Comparison of ENCODE assay signal across 12 cellular contexts in the genomic region with DNA sequence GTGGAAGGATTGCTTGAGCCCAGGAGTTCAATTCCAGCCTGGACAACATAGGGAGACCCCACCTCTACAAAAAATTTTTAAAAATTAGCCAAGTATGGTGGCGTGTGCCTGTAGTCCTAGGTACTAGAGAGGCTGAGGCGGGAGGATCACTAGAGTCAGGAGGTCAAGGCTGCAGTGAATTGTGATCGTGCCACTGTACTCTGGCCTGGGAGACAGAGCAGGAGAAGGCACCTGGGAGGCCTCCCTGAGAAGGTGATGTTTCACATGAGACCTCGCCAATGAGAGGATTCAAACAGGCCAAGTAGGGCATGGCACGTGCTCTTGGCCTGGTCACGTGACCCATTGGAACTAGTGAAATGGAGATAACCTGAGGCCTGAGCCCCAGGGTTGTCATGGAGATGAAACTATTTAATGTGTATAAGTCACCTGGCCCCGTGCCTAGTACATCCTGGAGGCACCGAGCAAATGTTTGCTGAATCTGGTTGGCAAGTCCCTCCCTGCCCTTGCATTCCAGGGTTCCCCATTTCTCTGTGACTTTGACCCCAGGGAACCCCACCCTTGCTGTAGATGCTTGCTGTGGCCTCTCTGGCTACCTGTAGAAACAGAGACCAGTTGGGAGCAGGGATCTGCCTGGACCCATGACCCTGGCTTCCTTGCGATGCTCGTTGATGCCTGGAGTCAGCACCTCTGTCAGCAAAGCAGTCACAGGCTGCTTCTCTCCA. TPM values are rescaled to one million over a fixed set of nuclear protein-coding genes. Genes with fewer than 3 reads are reported as not detected.
DNase-seq lines count a peak whose midpoint lies in the region; ATAC-seq and TF ChIP-seq lines count a peak whose summit lies in the region.
"Had no signal": no experiment of that assay in that cellular context is flagged by ENCODE, and none has a peak within 500 bp of the region (broad histone marks: within the 10 kb centered on the region; RNA-seq: fewer than 3 reads in every experiment).

No MANE protein-coding gene starts in this region.

- H3K9me3 ChIP-seq in Peyer's patch, result no peaks in the 10 kb centered on the region
- no peaks in the 10 kb centered on the region for H3K9me3 ChIP-seq in gastrocnemius medialis
- H3K9me3 ChIP-seq in prostate gland, result no peaks in the 10 kb centered on the region
- no peaks in the 10 kb centered on the region for H3K9me3 ChIP-seq in testis
- H3K9me3 ChIP-seq: thoracic aorta had no signal

- H3K27ac ChIP-seq in Peyer's patch (peak overlapping the region in 3 of 4 donors; percentile 14 to 83 (median 55)), gastrocnemius medialis (peak overlapping the region; percentile 81 to 87 (median 84)), prostate gland (no peak overlapping the region), testis (no peak overlapping the region)
- H3K27ac ChIP-seq: thoracic aorta had no signal

- TF ChIP-seq POLR2A in Peyer's patch (IDR thresholded peaks at IDR 0.05) (peak in 1 of 2 donors; percentile 36), gastrocnemius medialis (IDR thresholded peaks at IDR 0.05) (no peak), prostate gland (IDR thresholded peaks at IDR 0.05) (no peak), testis (IDR thresholded peaks at IDR 0.05) (no peak)

- H3K27me3 Mint-ChIP-seq in activated T-cell treated with anti-CD3 and anti-CD28 coated beads, Interleukin-2, amount 50 U/mL, for 4 hours (ENCODE audit: low read depth), result no peaks in the 10 kb centered on the region

- intact Hi-C loops in gastrocnemius medialis (cut with DNase I; ENCODE audit: low total_unique reads) (loop anchor here (2.0 kb wide), 2 partner anchors 14 to 26 kb away; a partner anchor contains a TSS), prostate gland (cut with DNase I) (no loop called here), testis (cut with DNase I; ENCODE audit: low total_unique reads) (no loop called here)

- WGBS in prostate gland, result 73% methylated on average over 10 of the region's 10 CpGs
- WGBS in testis, 2 donors, result 86% methylated on average over 10 of the region's 10 CpGs

- H3K4me3 ChIP-seq in Peyer's patch, result no peak overlapping the region
- H3K4me3 ChIP-seq in gastrocnemius medialis, result no peak overlapping the region
- no peak overlapping the region for H3K4me3 ChIP-seq in prostate gland
- no peak overlapping the region for H3K4me3 ChIP-seq in testis
- H3K4me3 ChIP-seq: thoracic aorta had no signal

- H3K36me3 Mint-ChIP-seq in activated T-cell treated with anti-CD3 and anti-CD28 coated beads, Interleukin-2, amount 50 U/mL, for 4 hours (ENCODE audit: insufficient read depth), result no peaks in the 10 kb centered on the region
- H3K36me3 Mint-ChIP-seq: activated naive CD8-positive, alpha-beta T cell treated with anti-CD3 and anti-CD28 coated beads, Interleukin-2, amount 10 ng/mL, durations not matched to agents 7 days and 5 days had no signal

- H3K4me1 ChIP-seq in Peyer's patch (peaks cover 0 to 35% (median 13%) of the 10 kb centered on the region in 4 donors), gastrocnemius medialis (peaks cover 66 to 71% of the 10 kb centered on the region in 2 donors), prostate gland (replicated peaks) (no peaks in the 10 kb centered on the region), testis (peaks cover 16% of the 10 kb centered on the region)

- in situ Hi-C loops in gastrocnemius medialis (cut with MboI; ENCODE audit: low sequenced_read_pairs in 4 of 4), result no loop called here

- H3K36me3 ChIP-seq in Peyer's patch, result no peaks in the 10 kb centered on the region
- H3K36me3 ChIP-seq in gastrocnemius medialis, result no peaks in the 10 kb centered on the region
- no peaks in the 10 kb centered on the region for H3K36me3 ChIP-seq in prostate gland
- H3K36me3 ChIP-seq in testis (ENCODE audit: low read depth, missing control alignments), result no peaks in the 10 kb centered on the region
- H3K36me3 ChIP-seq: thoracic aorta had no signal

- DNase-seq in NCI-H146 (lab: John Stamatoyannopoulos, UW), result peak; percentile 10
- DNase-seq in NCI-H146 treated with DMSO at 0.1 percent for 48 hours (lab: John Stamatoyannopoulos, UW; ENCODE audit: unreplicated experiment), result no peak
- DNase-seq in Peyer's patch, result peak in 2 of 3 donors; percentile 90 to 95
- DNase-seq in fibroblast of gingiva (ENCODE audit: low read depth), result peak; percentile 32
- DNase-seq in gastrocnemius medialis, result no peak
- DNase-seq in prostate gland (ENCODE audit: low spot score), result no peak
- DNase-seq in testis, result no peak
- no peak for DNase-seq in activated T-cell treated with anti-CD3 and anti-CD28 coated beads, Interleukin-2, amount 50 U/mL, for 4 hours
- DNase-seq: activated naive CD8-positive, alpha-beta T cell treated with anti-CD3 and anti-CD28 coated beads, Interleukin-2, amount 10 ng/mL, durations not matched to agents 7 days and 5 days; EL; right cardiac atrium had no signal

- no peak overlapping the region for H3K4me3 Mint-ChIP-seq in activated T-cell treated with anti-CD3 and anti-CD28 coated beads, Interleukin-2, amount 50 U/mL, for 4 hours
- H3K4me3 Mint-ChIP-seq: activated naive CD8-positive, alpha-beta T cell treated with anti-CD3 and anti-CD28 coated beads, Interleukin-2, amount 10 ng/mL, durations not matched to agents 7 days and 5 days had no signal

- no peak for TF ChIP-seq CTCF in Peyer's patch (IDR thresholded peaks at IDR 0.05)
- TF ChIP-seq CTCF in gastrocnemius medialis (IDR thresholded peaks at IDR 0.05 in 4 of 5, conservative IDR thresholded peaks at IDR 0.05 in 1 of 5), result no peak
- TF ChIP-seq CTCF in prostate gland (IDR thresholded peaks at IDR 0.05), result no peak
- TF ChIP-seq CTCF in testis (IDR thresholded peaks at IDR 0.05), result no peak

- no peak for ATAC-seq in gastrocnemius medialis
- no peak for ATAC-seq in activated T-cell treated with anti-CD3 and anti-CD28 coated beads, Interleukin-2, amount 50 U/mL, for 4 hours
- ATAC-seq: right cardiac atrium had no signal

- H3K9me3 Mint-ChIP-seq in activated T-cell treated with anti-CD3 and anti-CD28 coated beads, Interleukin-2, amount 50 U/mL, for 4 hours, result no peaks in the 10 kb centered on the region
- H3K9me3 Mint-ChIP-seq: activated naive CD8-positive, alpha-beta T cell treated with anti-CD3 and anti-CD28 coated beads, Interleukin-2, amount 10 ng/mL, durations not matched to agents 7 days and 5 days had no signal

- H3K4me1 Mint-ChIP-seq in activated T-cell treated with anti-CD3 and anti-CD28 coated beads, Interleukin-2, amount 50 U/mL, for 4 hours (ENCODE audit: low read depth), result no peaks in the 10 kb centered on the region
- H3K4me1 Mint-ChIP-seq: activated naive CD8-positive, alpha-beta T cell treated with anti-CD3 and anti-CD28 coated beads, Interleukin-2, amount 10 ng/mL, durations not matched to agents 7 days and 5 days had no signal

- H3K27me3 ChIP-seq in Peyer's patch (no peaks in the 10 kb centered on the region), gastrocnemius medialis (no peaks in the 10 kb centered on the region), prostate gland (replicated peaks; ENCODE audit: insufficient read depth) (no peaks in the 10 kb centered on the region), testis (no peaks in the 10 kb centered on the region)

RNA-seq across cellular contexts. Expression of a gene that starts 26.1 kb away (rescaled TPM):
- total RNA-seq in Peyer's patch (10 to 100 TPM; 51.0 to 75.9 (median 67.6) TPM), gastrocnemius medialis (10 to 100 TPM; 42.0 to 85.4 (median 70.7) TPM), prostate gland (10 to 100 TPM; 29.6 to 32.2 TPM), testis (10 to 100 TPM; 31.3 to 33.7 TPM)
- 4.6 TPM for polyA plus RNA-seq in testis (ENCODE audit: insufficient read depth, low read depth, low replicate concordance)
- total RNA-seq in activated T-cell treated with anti-CD3 and anti-CD28 coated beads, Interleukin-2, amount 50 U/mL, for 4 hours, result 10 to 100 TPM; 16.8 to 24.3 (median 18.3) TPM

Comparison
In these comparisons a context has a peak if more than half of its experiments do, and no peak if none do; other contexts are left out.
1. DNase-seq: peak in NCI-H146 (single experiment), Peyer's patch (2 of 3) and fibroblast of gingiva (single experiment); none in NCI-H146 treated with DMSO at 0.1 percent for 48 hours (single experiment), gastrocnemius medialis (0 of 2), prostate gland (single experiment), testis (single experiment) and activated T-cell treated with anti-CD3 and anti-CD28 coated beads, Interleukin-2, amount 50 U/mL, for 4 hours (single experiment).
2. H3K27ac ChIP-seq: peak in Peyer's patch (3 of 4) and gastrocnemius medialis (4 of 4); none in prostate gland (0 of 2) and testis (0 of 2).